24 cellular contexts compared by ENCODE assay signal in genomic region chr12:129001-129400, GRCh38.
"Had no signal": no experiment of that assay in that cellular context is flagged by ENCODE, and none has a peak within 500 bp of the region (broad histone marks: within the 10 kb centered on the region; RNA-seq: fewer than 3 reads in every experiment).

No MANE protein-coding gene starts in this region.

- H3K27me3 ChIP-seq: ovary, right lobe of liver, thyroid gland, upper lobe of left lung, vagina had no signal

- H3K9ac ChIP-seq: parathyroid adenoma had no signal

- ATAC-seq: psoas muscle; right cardiac atrium; stimulated activated effector memory CD8-positive, alpha-beta T cell treated with anti-CD3 and anti-CD28 coated beads, Interleukin-12 subunit alpha, Interleukin-12 subunit beta, amount 100 ng/mL, for 72 hours; stimulated activated naive B cell treated with anti-CD40 and anti-IgM and Interleukin-4, amounts not matched to agents 10 μg/mL and 1 μg/mL and 100 μg/mL, for 72 hours had no signal

- H2AFZ ChIP-seq: parathyroid adenoma had no signal

- H3K4me3 ChIP-seq: ovary, psoas muscle, right lobe of liver, sigmoid colon, stomach, thoracic aorta, thyroid gland, tibial nerve, upper lobe of left lung, vagina had no signal

- H3K9me3 ChIP-seq: ovary, psoas muscle, right lobe of liver, sigmoid colon, stomach, thoracic aorta, thyroid gland, tibial nerve, upper lobe of left lung, vagina had no signal

- DNase-seq: nephron progenitor cell; occipital lobe; ovary; psoas muscle; right lobe of liver; sigmoid colon; small intestine; stimulated activated CD4-positive, alpha-beta T cell treated with anti-CD3 and anti-CD28 coated beads, Interleukin-15, amount 100 ng/mL, for 24 hours; stimulated activated CD4-positive, alpha-beta T cell treated with anti-CD3 and anti-CD28 coated beads, Interleukin-2, amount 100 ng/mL, for 24 hours; stimulated activated CD4-positive, alpha-beta T cell treated with anti-CD3 and anti-CD28 coated beads, Interleukin-2, amount 100 ng/mL, for 48 hours; stimulated activated CD4-positive, alpha-beta T cell treated with anti-CD3 and anti-CD28 coated beads, Interleukin-4, amount 100 ng/mL, for 24 hours; stimulated activated naive B cell treated with anti-CD40 and anti-IgM and Interleukin-4, amounts not matched to agents 10 μg/mL and 1 μg/mL and 100 μg/mL, for 72 hours; stimulated activated naive CD4-positive, alpha-beta T cell treated with Interleukin-2 at 50 U/mL for 16 hours; stomach; thyroid gland; trophoblast cell; upper lobe of left lung had no signal

- H3K27ac ChIP-seq: ovary, parathyroid adenoma, psoas muscle, right lobe of liver, sigmoid colon, stomach, thoracic aorta, thyroid gland, tibial nerve, upper lobe of left lung, vagina had no signal

- H3K36me3 ChIP-seq: ovary, right lobe of liver, sigmoid colon, stomach, thoracic aorta, thyroid gland, tibial nerve, upper lobe of left lung, vagina had no signal

- FAIRE-seq: small intestine, urothelium cell line had no signal

- H3K4me1 ChIP-seq: parathyroid adenoma, psoas muscle, right lobe of liver, sigmoid colon, stomach, thyroid gland, tibial nerve, upper lobe of left lung, vagina had no signal
